2 cellular contexts compared by ENCODE assay signal in the genomic region with DNA sequence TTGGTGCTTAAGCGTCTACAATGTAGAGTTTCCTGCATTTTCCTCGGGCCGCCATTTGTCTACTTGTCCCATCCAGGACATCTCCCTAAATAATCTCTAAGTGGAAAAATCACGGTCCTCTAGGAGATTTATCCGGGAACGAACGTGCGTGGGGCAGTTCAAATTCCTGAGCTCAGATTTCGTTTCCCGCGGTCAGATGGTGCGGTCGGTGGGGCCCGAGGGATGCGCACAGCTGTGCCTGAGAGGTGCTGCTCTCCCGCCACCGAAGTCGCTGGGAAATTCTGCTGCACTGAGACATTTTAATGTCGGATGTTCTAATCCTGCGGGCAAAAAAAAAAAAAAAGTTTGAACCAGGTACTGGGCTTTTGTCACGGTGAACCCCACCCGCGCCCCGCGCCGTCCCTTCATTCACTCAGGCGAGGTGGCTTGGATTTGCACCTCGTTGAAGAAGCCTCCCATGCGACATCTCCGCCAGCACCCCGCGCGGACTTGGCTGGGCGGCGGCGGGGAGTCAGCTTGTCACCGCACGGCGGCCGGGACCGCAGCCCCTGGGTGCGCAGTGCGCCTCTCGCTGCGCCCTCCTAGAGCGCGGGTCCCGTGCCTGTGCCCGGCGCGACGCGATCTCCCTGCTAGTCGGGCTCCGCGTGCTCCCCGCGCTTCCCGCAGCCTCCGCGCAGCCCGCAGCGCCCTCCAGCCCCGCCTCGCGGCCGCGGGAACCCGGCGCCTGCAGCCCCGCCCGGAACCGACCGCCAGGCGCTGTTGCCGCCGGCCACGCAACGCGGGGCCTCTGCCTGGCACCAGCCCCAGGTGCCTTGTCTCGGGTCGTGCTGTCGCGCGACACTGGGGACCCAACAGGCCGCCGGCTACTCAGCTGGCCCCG.
A peak's percentile ranks its signal among the peaks of the same experiment; 100 is the strongest.
TF ChIP-seq lines count a peak whose summit lies in the region.

No MANE protein-coding gene starts in this region.

TF ChIP-seq in IMR-90, 13 proteins besides CTCF, POLR2A, EP300 and RAD21:
- TF ChIP-seq FOS (IDR thresholded peaks at IDR 0.05; ENCODE audit: low read depth, low read length) (no peak), BHLHE40 (IDR thresholded peaks at IDR 0.05; ENCODE audit: low read depth, low read length) (peak; percentile 60; the same call in 1 of the 2 replicates), SMC3 (IDR thresholded peaks at IDR 0.05; ENCODE audit: low read depth, low read length) (peak; percentile 34; the same call in 1 of the 2 replicates), MAZ (IDR thresholded peaks at IDR 0.05; ENCODE audit: borderline replicate concordance, low read depth, low read length) (peak; percentile 48; the same call in 1 of the 2 replicates)

TF ChIP-seq in K562, 482 proteins besides CTCF, POLR2A, EP300 and RAD21 (continues in another document):
- TF ChIP-seq HMG20A (CRISPR knock-in tag; conservative IDR thresholded peaks at IDR 0.05) (no peak), HNRNPLL (IDR thresholded peaks at IDR 0.05; ENCODE audit: low read depth, low read length, poor library complexity, severe bottlenecking) (peak; percentile 26), MAZ (CRISPR knock-in tag; conservative IDR thresholded peaks at IDR 0.05 in 1 of 2, IDR thresholded peaks at IDR 0.05 in 1 of 2) (peak in 1 of 2 experiments; percentile 37; a peak in 1 of 4 replicates), NFE2 (IDR thresholded peaks at IDR 0.05; ENCODE audit: low read depth) (no peak), ZNF263 (CRISPR knock-in tag; IDR thresholded peaks at IDR 0.05; ENCODE audit: borderline replicate concordance) (peak; percentile 43; the same call in 1 of the 2 replicates), ZNF764 (CRISPR knock-in tag; IDR thresholded peaks at IDR 0.05; ENCODE audit: low read depth) (no peak), EZH2 (IDR thresholded peaks at IDR 0.05; ENCODE audit: borderline replicate concordance, low read depth, low read length) (no peak), C11orf30 (IDR thresholded peaks at IDR 0.05; ENCODE audit: low read depth) (no peak), XRCC5 (IDR thresholded peaks at IDR 0.05; ENCODE audit: low read depth, low read length) (no peak), E2F3 (CRISPR knock-in tag; IDR thresholded peaks at IDR 0.05) (no peak), L3MBTL2 (IDR thresholded peaks at IDR 0.05) (peak; percentile 92), MGA (IDR thresholded peaks at IDR 0.05) (peak; percentile 65), BHLHE40 (IDR thresholded peaks at IDR 0.05; ENCODE audit: low read length) (0 out of 2 replicates have a peak, but pooled peaks have one; percentile 12), E2F6 (IDR thresholded peaks at IDR 0.05; ENCODE audit: borderline replicate concordance in 1 of 2, extremely low read depth in 1 of 2, insufficient read depth in 1 of 2, insufficient read length in 1 of 2, low read depth in 1 of 2, low read length in 1 of 2, poor library complexity in 1 of 2, severe bottlenecking in 1 of 2) (peak; percentile 82 to 93), GTF2A2 (tag; IDR thresholded peaks at IDR 0.05) (no peak), ZNF79 (CRISPR knock-in tag; IDR thresholded peaks at IDR 0.05; ENCODE audit: low read depth) (no peak), ETS2 (tag; IDR thresholded peaks at IDR 0.05; ENCODE audit: borderline replicate concordance, poor library complexity, severe bottlenecking) (no peak), CCNT2 (IDR thresholded peaks at IDR 0.05; ENCODE audit: borderline replicate concordance, extremely low read depth, insufficient read length, low read depth, low read length) (peak; percentile 21), CXXC5 (CRISPR knock-in tag; IDR thresholded peaks at IDR 0.05) (peak; percentile 69), TEAD4 (IDR thresholded peaks at IDR 0.05; ENCODE audit: low read length) (no peak), TEAD4 (CRISPR knock-in tag; IDR thresholded peaks at IDR 0.05; ENCODE audit: borderline replicate concordance) (no peak), U2AF2 (optimal IDR thresholded peaks at IDR 0.05; ENCODE audit: low read depth, low read length) (no peak), SIRT6 (IDR thresholded peaks at IDR 0.05; ENCODE audit: low read depth, low read length) (no peak), MIER1 (IDR thresholded peaks at IDR 0.05; ENCODE audit: low read depth) (no peak)
- TF ChIP-seq, protein P1, sequence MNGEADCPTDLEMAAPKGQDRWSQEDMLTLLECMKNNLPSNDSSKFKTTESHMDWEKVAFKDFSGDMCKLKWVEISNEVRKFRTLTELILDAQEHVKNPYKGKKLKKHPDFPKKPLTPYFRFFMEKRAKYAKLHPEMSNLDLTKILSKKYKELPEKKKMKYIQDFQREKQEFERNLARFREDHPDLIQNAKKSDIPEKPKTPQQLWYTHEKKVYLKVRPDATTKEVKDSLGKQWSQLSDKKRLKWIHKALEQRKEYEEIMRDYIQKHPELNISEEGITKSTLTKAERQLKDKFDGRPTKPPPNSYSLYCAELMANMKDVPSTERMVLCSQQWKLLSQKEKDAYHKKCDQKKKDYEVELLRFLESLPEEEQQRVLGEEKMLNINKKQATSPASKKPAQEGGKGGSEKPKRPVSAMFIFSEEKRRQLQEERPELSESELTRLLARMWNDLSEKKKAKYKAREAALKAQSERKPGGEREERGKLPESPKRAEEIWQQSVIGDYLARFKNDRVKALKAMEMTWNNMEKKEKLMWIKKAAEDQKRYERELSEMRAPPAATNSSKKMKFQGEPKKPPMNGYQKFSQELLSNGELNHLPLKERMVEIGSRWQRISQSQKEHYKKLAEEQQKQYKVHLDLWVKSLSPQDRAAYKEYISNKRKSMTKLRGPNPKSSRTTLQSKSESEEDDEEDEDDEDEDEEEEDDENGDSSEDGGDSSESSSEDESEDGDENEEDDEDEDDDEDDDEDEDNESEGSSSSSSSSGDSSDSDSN (IDR thresholded peaks at IDR 0.05; ENCODE audit: borderline replicate concordance in 1 of 2, low read depth in 2 of 2, low read length in 2 of 2) = no peak
- TF ChIP-seq, protein P2, sequence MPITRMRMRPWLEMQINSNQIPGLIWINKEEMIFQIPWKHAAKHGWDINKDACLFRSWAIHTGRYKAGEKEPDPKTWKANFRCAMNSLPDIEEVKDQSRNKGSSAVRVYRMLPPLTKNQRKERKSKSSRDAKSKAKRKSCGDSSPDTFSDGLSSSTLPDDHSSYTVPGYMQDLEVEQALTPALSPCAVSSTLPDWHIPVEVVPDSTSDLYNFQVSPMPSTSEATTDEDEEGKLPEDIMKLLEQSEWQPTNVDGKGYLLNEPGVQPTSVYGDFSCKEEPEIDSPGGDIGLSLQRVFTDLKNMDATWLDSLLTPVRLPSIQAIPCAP (CRISPR knock-in tag; IDR thresholded peaks at IDR 0.05; ENCODE audit: borderline replicate concordance) = no peak
- TF ChIP-seq, protein P3, sequence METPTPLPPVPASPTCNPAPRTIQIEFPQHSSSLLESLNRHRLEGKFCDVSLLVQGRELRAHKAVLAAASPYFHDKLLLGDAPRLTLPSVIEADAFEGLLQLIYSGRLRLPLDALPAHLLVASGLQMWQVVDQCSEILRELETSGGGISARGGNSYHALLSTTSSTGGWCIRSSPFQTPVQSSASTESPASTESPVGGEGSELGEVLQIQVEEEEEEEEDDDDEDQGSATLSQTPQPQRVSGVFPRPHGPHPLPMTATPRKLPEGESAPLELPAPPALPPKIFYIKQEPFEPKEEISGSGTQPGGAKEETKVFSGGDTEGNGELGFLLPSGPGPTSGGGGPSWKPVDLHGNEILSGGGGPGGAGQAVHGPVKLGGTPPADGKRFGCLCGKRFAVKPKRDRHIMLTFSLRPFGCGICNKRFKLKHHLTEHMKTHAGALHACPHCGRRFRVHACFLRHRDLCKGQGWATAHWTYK (CRISPR knock-in tag; IDR thresholded peaks at IDR 0.05) = no peak
- TF ChIP-seq, protein P4, sequence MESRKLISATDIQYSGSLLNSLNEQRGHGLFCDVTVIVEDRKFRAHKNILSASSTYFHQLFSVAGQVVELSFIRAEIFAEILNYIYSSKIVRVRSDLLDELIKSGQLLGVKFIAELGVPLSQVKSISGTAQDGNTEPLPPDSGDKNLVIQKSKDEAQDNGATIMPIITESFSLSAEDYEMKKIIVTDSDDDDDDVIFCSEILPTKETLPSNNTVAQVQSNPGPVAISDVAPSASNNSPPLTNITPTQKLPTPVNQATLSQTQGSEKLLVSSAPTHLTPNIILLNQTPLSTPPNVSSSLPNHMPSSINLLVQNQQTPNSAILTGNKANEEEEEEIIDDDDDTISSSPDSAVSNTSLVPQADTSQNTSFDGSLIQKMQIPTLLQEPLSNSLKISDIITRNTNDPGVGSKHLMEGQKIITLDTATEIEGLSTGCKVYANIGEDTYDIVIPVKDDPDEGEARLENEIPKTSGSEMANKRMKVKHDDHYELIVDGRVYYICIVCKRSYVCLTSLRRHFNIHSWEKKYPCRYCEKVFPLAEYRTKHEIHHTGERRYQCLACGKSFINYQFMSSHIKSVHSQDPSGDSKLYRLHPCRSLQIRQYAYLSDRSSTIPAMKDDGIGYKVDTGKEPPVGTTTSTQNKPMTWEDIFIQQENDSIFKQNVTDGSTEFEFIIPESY (CRISPR knock-in tag; IDR thresholded peaks at IDR 0.05) = peak; percentile 8; the same call in 1 of the 2 replicates
